In genomic region chr5:171365351-171365750, GRCh38 we compare ENCODE assay signal across 12 cellular contexts. TPM values are rescaled to one million over a fixed set of nuclear protein-coding genes. Genes with fewer than 3 reads are reported as not detected.
DNase-seq lines count a peak whose midpoint lies in the region; ATAC-seq and TF ChIP-seq lines count a peak whose summit lies in the region.
"Had no signal": no experiment of that assay in that cellular context is flagged by ENCODE, and none has a peak within 500 bp of the region (broad histone marks: within the 10 kb centered on the region; RNA-seq: fewer than 3 reads in every experiment).

No MANE protein-coding gene starts in this region.

- no peaks in the 10 kb centered on the region for H4K20me1 ChIP-seq in GM23338 (replicated peaks; ENCODE audit: insufficient read depth)

- no peaks in the 10 kb centered on the region for H3K9me3 Mint-ChIP-seq in GM23338

- peak; percentile 80 for TF ChIP-seq CTCF in BE2C (IDR thresholded peaks at IDR 0.05; ENCODE audit: low read depth, low read length)
- peak; percentile 74 to 76 for TF ChIP-seq CTCF in GM23338 (conservative IDR thresholded peaks at IDR 0.05; ENCODE audit: low read depth in 2 of 2)
- no peak for TF ChIP-seq CTCF in stomach (IDR thresholded peaks at IDR 0.05)

- peaks cover 4% of the 10 kb centered on the region; the same call in 1 of the 3 replicates for H3K4me1 Mint-ChIP-seq in GM23338

- H3K36me3 ChIP-seq in BE2C (no peaks in the 10 kb centered on the region), GM23338 (ENCODE audit: insufficient read depth) (no peaks in the 10 kb centered on the region), stomach (no peaks in the 10 kb centered on the region)
- H3K36me3 ChIP-seq: SJSA1 had no signal

- H3K4me3 ChIP-seq in BE2C (ENCODE audit: low read depth, low read length) (no peak overlapping the region), GM23338 (no peak overlapping the region), stomach (no peak overlapping the region)
- H3K4me3 ChIP-seq: SJSA1 had no signal

- H3K4me2 ChIP-seq in GM23338 = no peak overlapping the region

- H3K27ac ChIP-seq in GM23338 (ENCODE audit: low read depth) (no peak overlapping the region), stomach (no peak overlapping the region)
- H3K27ac ChIP-seq: SJSA1 had no signal

- TF ChIP-seq POLR2A in stomach (IDR thresholded peaks at IDR 0.05) = no peak

- H3F3A ChIP-seq in GM23338 (replicated peaks; ENCODE audit: low read depth) = no peaks in the 10 kb centered on the region

- no peak overlapping the region for H2AFZ ChIP-seq in GM23338

- ATAC-seq in GM23338 (peak; percentile 87), SK-N-SH treated with all-trans-retinoic acid at 6 μM for 48 hours (peak; percentile 44; the same call in 1 of the 3 replicates)

- intact Hi-C loops in stomach (cut with DNase I; ENCODE audit: low total_unique reads) = no loop called here

- peak; percentile 43 for DNase-seq in BE2C
- peak; percentile 79 for DNase-seq in GM23338 (ENCODE audit: low spot score)
- peak; percentile 23 for DNase-seq in glomerular visceral epithelial cell (ENCODE audit: extremely low spot score)
- DNase-seq in stimulated activated CD4-positive, alpha-beta T cell treated with anti-CD3 and anti-CD28 coated beads, Interleukin-4, amount 100 ng/mL, for 24 hours = no peak
- DNase-seq in stomach = no peak
- no peak for DNase-seq in NCI-H1092 treated with DMSO at 0.1 percent for 48 hours (lab: John Stamatoyannopoulos, UW)
- no peak for DNase-seq in activated CD4-positive, alpha-beta T cell treated with anti-CD3 and anti-CD28 coated beads for 1 hour
- DNase-seq: islet precursor cell had no signal

- H3K27me3 Mint-ChIP-seq in GM23338 (ENCODE audit: insufficient read depth, low read depth, poor library complexity) = peaks cover 2% of the 10 kb centered on the region

- H3K9me2 ChIP-seq in GM23338 (ENCODE audit: insufficient read depth) = no peaks in the 10 kb centered on the region

- H3K4me3 Mint-ChIP-seq in GM23338 = no peak overlapping the region

- H3K4me1 ChIP-seq in BE2C = no peaks in the 10 kb centered on the region
- no peaks in the 10 kb centered on the region for H3K4me1 ChIP-seq in GM23338 (ENCODE audit: insufficient read depth)
- no peaks in the 10 kb centered on the region for H3K4me1 ChIP-seq in stomach

- H3K27ac Mint-ChIP-seq in GM23338 = no peak overlapping the region

- H3K9me3 ChIP-seq in BE2C = no peaks in the 10 kb centered on the region
- H3K9me3 ChIP-seq in stomach = no peaks in the 10 kb centered on the region
- H3K9me3 ChIP-seq: SJSA1 had no signal

- WGBS in stomach, 5 donors = 37 to 50% (median 45%) methylated on average over 7 of the region's 7 CpGs

- TF ChIP-seq EP300 in stomach (IDR thresholded peaks at IDR 0.05) = no peak

- no peaks in the 10 kb centered on the region for H3K36me3 Mint-ChIP-seq in GM23338 (ENCODE audit: low read depth)

- no peaks in the 10 kb centered on the region for H3K27me3 ChIP-seq in BE2C
- H3K27me3 ChIP-seq in GM23338 (ENCODE audit: insufficient read depth) = no peaks in the 10 kb centered on the region
- H3K27me3 ChIP-seq in stomach = peaks cover 0 to 29% (median 0%) of the 10 kb centered on the region in 3 donors
- H3K27me3 ChIP-seq: SJSA1 had no signal

- no peaks in the 10 kb centered on the region for H3K79me2 ChIP-seq in GM23338 (replicated peaks; ENCODE audit: insufficient read depth)

TF ChIP-seq in GM23338, 12 proteins besides CTCF, POLR2A, EP300 and RAD21 (continues in another document):
- TF ChIP-seq CREB1 (CRISPR knock-in tag; IDR thresholded peaks at IDR 0.05; ENCODE audit: low read depth) (no peak), ZNF331 (CRISPR knock-in tag; IDR thresholded peaks at IDR 0.05; ENCODE audit: low read depth) (no peak)

TF ChIP-seq in SK-N-SH treated with all-trans-retinoic acid at 6 μM for 48 hours, 23 proteins besides CTCF, POLR2A, EP300 and RAD21:
- no peak for TF ChIP-seq CREB5 (CRISPR knock-in tag; IDR thresholded peaks at IDR 0.05; ENCODE audit: low read depth)
- no peak for TF ChIP-seq ESRRG (CRISPR knock-in tag; IDR thresholded peaks at IDR 0.05)

RNA-seq across cellular contexts. Expression of gene NPM1, which starts 22.3 kb away (rescaled TPM):
- polyA plus RNA-seq in BE2C (2012; ENCODE audit: insufficient read depth, insufficient read length, low read depth) = 1,295 TPM
- 2,727 and 5,242 TPM in 2 replicates for total RNA-seq in GM23338 (2014; rRNA removed; shearing (Covaris generic))
- polyA plus RNA-seq in GM23338 (2016; fragmentation: Nextera tagmentation; extraction: Ambion mirVana) (3,739 and 3,980 TPM in 2 replicates), stomach (1,000 to 10,000 TPM; 2,122 to 3,788 (median 2,464) TPM)
- total RNA-seq in stomach = 100 to 1,000 TPM; 289 to 989 (median 416) TPM

RNA-seq across cellular contexts. Expression of gene FGF18, which starts 54.1 kb away (rescaled TPM):
- polyA plus RNA-seq in BE2C (2012; ENCODE audit: insufficient read depth, insufficient read length, low read depth) = 0.51 TPM
- total RNA-seq in GM23338 (2014; rRNA removed; shearing (Covaris generic)) = 0.56 TPM in 1 of 2 replicates, not detected in the other
- polyA plus RNA-seq in GM23338 (2016; fragmentation: Nextera tagmentation; extraction: Ambion mirVana) (0.75 and 0.86 TPM in 2 replicates), stomach (under 1 TPM; 0.37 to 0.68 (median 0.46) TPM)
- total RNA-seq in stomach = 1 to 10 TPM in 1 of 5 donors, under 1 TPM in 1, not detected in 3; 0.37 to 7.1 TPM
- total RNA-seq: dermis microvascular lymphatic vessel endothelial cell, M059J had no signal

RNA-seq across cellular contexts. Expression of gene TLX3, which starts 56.3 kb away (rescaled TPM):
- polyA plus RNA-seq in BE2C (2012; ENCODE audit: insufficient read depth, insufficient read length, low read depth) = not detected
- total RNA-seq in GM23338 (2014; rRNA removed; shearing (Covaris generic)) = 0.83 TPM in 1 of 2 replicates, not detected in the other
- polyA plus RNA-seq in GM23338 (2016; fragmentation: Nextera tagmentation; extraction: Ambion mirVana) = not detected in 2 replicates
- not detected for total RNA-seq in stomach
- not detected for polyA plus RNA-seq in stomach
- total RNA-seq: dermis microvascular lymphatic vessel endothelial cell, M059J, SJSA1 had no signal

Comparison
In these comparisons a context has a peak if more than half of its experiments do, and no peak if none do; other contexts are left out.
1. DNase-seq: peak in BE2C (single experiment), GM23338 (single experiment) and glomerular visceral epithelial cell (single experiment); none in stimulated activated CD4-positive, alpha-beta T cell treated with anti-CD3 and anti-CD28 coated beads, Interleukin-4, amount 100 ng/mL, for 24 hours (single experiment), stomach (single experiment), NCI-H1092 treated with DMSO at 0.1 percent for 48 hours (single experiment) and activated CD4-positive, alpha-beta T cell treated with anti-CD3 and anti-CD28 coated beads for 1 hour (single experiment).
2. CTCF ChIP-seq: peak in BE2C (single experiment) and GM23338 (2 of 2); none in stomach (0 of 7).